In the genomic region with DNA sequence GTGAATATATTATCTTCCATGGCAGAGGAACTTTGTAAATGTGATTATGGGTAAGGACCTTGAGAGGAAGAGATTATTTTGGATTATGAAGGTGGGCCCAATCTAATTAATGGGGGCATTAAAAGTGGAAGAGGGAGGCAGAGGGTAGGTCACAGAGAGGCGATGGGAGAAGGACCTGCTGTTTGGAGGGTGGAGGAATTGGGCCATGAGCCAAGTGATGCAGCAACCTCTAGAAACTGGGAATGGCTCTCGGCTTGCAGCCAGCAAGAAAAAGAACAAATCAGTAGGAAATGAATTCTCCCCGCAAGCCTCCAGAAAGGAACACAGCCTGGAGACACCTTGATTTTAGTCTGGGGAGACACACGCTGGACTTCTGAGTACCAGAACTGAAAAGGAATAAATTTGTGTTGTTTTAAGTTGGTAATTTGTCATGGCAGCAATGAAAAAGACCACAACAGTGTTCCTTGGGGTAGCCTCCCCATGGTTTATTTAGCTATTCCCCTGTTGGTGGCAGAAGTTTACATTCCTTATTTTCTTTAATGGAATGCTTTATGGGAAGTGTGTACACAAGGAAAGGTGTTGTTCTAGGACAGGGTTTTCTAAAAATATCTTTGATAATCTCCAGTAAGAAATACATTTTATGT, we compare ENCODE assay signal across 22 cellular contexts.
"Had no signal": no experiment of that assay in that cellular context is flagged by ENCODE, and none has a peak within 500 bp of the region (broad histone marks: within the 10 kb centered on the region; RNA-seq: fewer than 3 reads in every experiment).

No MANE protein-coding gene starts in this region.

- DNase-seq: activated CD4-positive, alpha-beta T cell treated with anti-CD3 and anti-CD28 coated beads for 1 hour; activated CD4-positive, alpha-beta T cell treated with anti-CD3 and anti-CD28 coated beads, Interleukin-2, amount 50 U/mL, for 1 hour; activated CD8-positive, alpha-beta T cell treated with anti-CD3 and anti-CD28 coated beads for 36 hours; activated gamma-delta T cell treated with Interleukin-2 at 50 U/mL for 16 hours; activated naive CD8-positive, alpha-beta T cell treated with anti-CD3 and anti-CD28 coated beads, Interleukin-2, amount 50 U/mL, for 24 hours; activated T-cell treated with anti-CD3 and anti-CD28 coated beads, Interleukin-2, amount 50 U/mL, for 4 hours; amygdala; central memory CD4-positive, alpha-beta T cell; esophagus squamous epithelium; foreskin melanocyte; heart right ventricle; naive thymus-derived CD4-positive, alpha-beta T cell; ovary; retina; stimulated activated CD4-positive, alpha-beta T cell treated with anti-CD3 and anti-CD28 coated beads, Interleukin-12 subunit alpha, Interleukin-12 subunit beta, amount 100 ng/mL, for 4 hours; stimulated activated CD4-positive, alpha-beta T cell treated with anti-CD3 and anti-CD28 coated beads, Interleukin-4, amount 100 ng/mL, for 24 hours; substantia nigra; thyroid gland; upper lobe of left lung had no signal

- H3K4me3 ChIP-seq: esophagus squamous epithelium, heart right ventricle, ovary, prostate gland, skin epidermis, thyroid gland, upper lobe of left lung, vagina had no signal
